ENCODE assay signal across 14 cellular contexts in genomic region chr5:160479926-160480325, GRCh38. TPM values are rescaled to one million over a fixed set of nuclear protein-coding genes. Genes with fewer than 3 reads are reported as not detected.
DNase-seq lines count a peak whose midpoint lies in the region; ATAC-seq and TF ChIP-seq lines count a peak whose summit lies in the region.
"Had no signal": no experiment of that assay in that cellular context is flagged by ENCODE, and none has a peak within 500 bp of the region (broad histone marks: within the 10 kb centered on the region; RNA-seq: fewer than 3 reads in every experiment).

No MANE protein-coding gene starts in this region.

- no peak for TF ChIP-seq POLR2A in upper lobe of left lung (IDR thresholded peaks at IDR 0.05)

- POLR2A ChIA-PET in activated CD8-positive, alpha-beta T cell treated with anti-CD3 and anti-CD28 coated beads for 36 hours (lab: Charles Lee) = interaction anchor here (1.1 kb wide), 1 partner anchor 41 kb away, joined by 3 read pairs; no protein-coding TSS in a partner anchor
- POLR2A ChIA-PET in activated CD8-positive, alpha-beta T cell treated with anti-CD3 and anti-CD28 coated beads, Interleukin-2, amount 10 ng/mL, durations not matched to agents 7 days and 5 days (lab: Charles Lee) = interaction anchor here (1.1 kb wide), 1 partner anchor 9 kb away, joined by 5 read pairs; no protein-coding TSS in a partner anchor
- POLR2A ChIA-PET in Panc1 (lab: Charles Lee) = no interaction called here

- no peak for TF ChIP-seq EP300 in upper lobe of left lung (IDR thresholded peaks at IDR 0.05)

- intact Hi-C loops in activated CD8-positive, alpha-beta T cell treated with anti-CD3 and anti-CD28 coated beads for 36 hours (cut with micrococcal nuclease) = no loop called here
- intact Hi-C loops in Panc1 (cut with micrococcal nuclease; ENCODE audit: unreplicated experiment) = no loop called here

- no peak overlapping the region for H3K4me3 Mint-ChIP-seq in activated CD8-positive, alpha-beta T cell treated with anti-CD3 and anti-CD28 coated beads for 36 hours
- H3K4me3 Mint-ChIP-seq in activated CD8-positive, alpha-beta T cell treated with anti-CD3 and anti-CD28 coated beads, Interleukin-2, amount 10 ng/mL, durations not matched to agents 7 days and 5 days = no peak overlapping the region

- H3K36me3 ChIP-seq in Panc1 (ENCODE audit: control insufficient read depth, insufficient read depth, low read length) = no peaks in the 10 kb centered on the region
- H3K36me3 ChIP-seq in upper lobe of left lung = no peaks in the 10 kb centered on the region
- H3K36me3 ChIP-seq: BE2C had no signal

- no peak for ATAC-seq in activated CD8-positive, alpha-beta T cell treated with anti-CD3 and anti-CD28 coated beads for 36 hours
- no peak for ATAC-seq in activated CD8-positive, alpha-beta T cell treated with anti-CD3 and anti-CD28 coated beads, Interleukin-2, amount 10 ng/mL, durations not matched to agents 7 days and 5 days
- peak; percentile 60 for ATAC-seq in Panc1
- no peak for ATAC-seq in upper lobe of left lung (ENCODE audit: low FRiP score in 2 of 2)

- TF ChIP-seq CTCF in activated CD8-positive, alpha-beta T cell treated with anti-CD3 and anti-CD28 coated beads for 36 hours (IDR thresholded peaks at IDR 0.05) = no peak
- no peak for TF ChIP-seq CTCF in Panc1 (IDR thresholded peaks at IDR 0.05)
- no peak for TF ChIP-seq CTCF in coronary artery (IDR thresholded peaks at IDR 0.05)
- no peak for TF ChIP-seq CTCF in upper lobe of left lung (IDR thresholded peaks at IDR 0.05)

- peaks cover 66% of the 10 kb centered on the region for H3K36me3 Mint-ChIP-seq in activated CD8-positive, alpha-beta T cell treated with anti-CD3 and anti-CD28 coated beads for 36 hours (ENCODE audit: low read depth)
- H3K36me3 Mint-ChIP-seq in activated CD8-positive, alpha-beta T cell treated with anti-CD3 and anti-CD28 coated beads, Interleukin-2, amount 10 ng/mL, durations not matched to agents 7 days and 5 days (ENCODE audit: low read depth) = peaks cover 24% of the 10 kb centered on the region

- peaks cover 24% of the 10 kb centered on the region for H3K4me1 ChIP-seq in Panc1 (ENCODE audit: control insufficient read depth, insufficient read depth, low read length)
- H3K4me1 ChIP-seq in upper lobe of left lung = no peaks in the 10 kb centered on the region
- H3K4me1 ChIP-seq: BE2C had no signal

- H3K9me3 ChIP-seq in Panc1 (ENCODE audit: control insufficient read depth, insufficient read depth, low read depth, low read length) = no peaks in the 10 kb centered on the region
- H3K9me3 ChIP-seq in upper lobe of left lung = no peaks in the 10 kb centered on the region

- no TSS peak for BruUV-seq in Panc1 (replicated peaks; lab: Mats Ljungman, UMichigan)

- no peaks in the 10 kb centered on the region for H3K27me3 Mint-ChIP-seq in activated CD8-positive, alpha-beta T cell treated with anti-CD3 and anti-CD28 coated beads for 36 hours
- H3K27me3 Mint-ChIP-seq in activated CD8-positive, alpha-beta T cell treated with anti-CD3 and anti-CD28 coated beads, Interleukin-2, amount 10 ng/mL, durations not matched to agents 7 days and 5 days (ENCODE audit: low read depth) = no peaks in the 10 kb centered on the region

- no peaks in the 10 kb centered on the region for H3K27me3 ChIP-seq in Panc1 (ENCODE audit: control insufficient read depth, insufficient read depth, low read length)
- no peaks in the 10 kb centered on the region for H3K27me3 ChIP-seq in upper lobe of left lung

- CTCF ChIA-PET in activated CD8-positive, alpha-beta T cell treated with anti-CD3 and anti-CD28 coated beads for 36 hours (lab: Charles Lee) = interaction anchor here (1.0 kb wide), 1 partner anchor 42 kb away, joined by 3 read pairs; no protein-coding TSS in a partner anchor
- CTCF ChIA-PET in activated CD8-positive, alpha-beta T cell treated with anti-CD3 and anti-CD28 coated beads, Interleukin-2, amount 10 ng/mL, durations not matched to agents 7 days and 5 days (lab: Charles Lee) = interaction anchor here (3.8 kb wide), 1 partner anchor 41 kb away, joined by 32 read pairs; no protein-coding TSS in a partner anchor
- CTCF ChIA-PET in Panc1 (lab: Charles Lee) = no interaction called here

- 62 to 64% methylated on average over 7 of the region's 7 CpGs for WGBS in upper lobe of left lung, 2 donors

- H3K27ac Mint-ChIP-seq in activated CD8-positive, alpha-beta T cell treated with anti-CD3 and anti-CD28 coated beads for 36 hours = peak overlapping the region; percentile 55
- H3K27ac Mint-ChIP-seq in activated CD8-positive, alpha-beta T cell treated with anti-CD3 and anti-CD28 coated beads, Interleukin-2, amount 10 ng/mL, durations not matched to agents 7 days and 5 days = no peak overlapping the region

- H3K4me1 Mint-ChIP-seq in activated CD8-positive, alpha-beta T cell treated with anti-CD3 and anti-CD28 coated beads for 36 hours (ENCODE audit: low read depth) = peaks cover 45% of the 10 kb centered on the region
- H3K4me1 Mint-ChIP-seq in activated CD8-positive, alpha-beta T cell treated with anti-CD3 and anti-CD28 coated beads, Interleukin-2, amount 10 ng/mL, durations not matched to agents 7 days and 5 days (ENCODE audit: low read depth) = peaks cover 31% of the 10 kb centered on the region

- H3K27ac ChIP-seq in Panc1 (ENCODE audit: low read length) (no peak overlapping the region; the same call in 1 of the 2 replicates), coronary artery (no peak overlapping the region), upper lobe of left lung (no peak overlapping the region)
- H3K27ac ChIP-seq: epithelial cell of prostate, SK-N-MC had no signal

- DNase-seq in activated CD8-positive, alpha-beta T cell treated with anti-CD3 and anti-CD28 coated beads for 36 hours = no peak
- no peak for DNase-seq in activated CD8-positive, alpha-beta T cell treated with anti-CD3 and anti-CD28 coated beads, Interleukin-2, amount 10 ng/mL, durations not matched to agents 7 days and 5 days
- DNase-seq in Panc1 (ENCODE audit: low read depth, low spot score) = peak; percentile 69
- no peak for DNase-seq in coronary artery (ENCODE audit: low spot score)
- DNase-seq in renal cortical epithelial cell (ENCODE audit: low read depth) = peak; percentile 68
- no peak for DNase-seq in NCI-H748 treated with DMSO at 0.1 percent for 48 hours (lab: John Stamatoyannopoulos, UW)
- DNase-seq in upper lobe of left lung = no peak
- no peak for DNase-seq in NK-92 (lab: John Stamatoyannopoulos, UW; ENCODE audit: unreplicated experiment)
- DNase-seq: BE2C; NCI-H1694 treated with DMSO at 0.1 percent for 48 hours; stimulated activated naive CD4-positive, alpha-beta T cell treated with Interleukin-2 at 50 U/mL for 16 hours had no signal

- peak overlapping the region in 1 of 2 experiments; percentile 12; a peak in 2 of 4 replicates for H3K4me3 ChIP-seq in Panc1 (ENCODE audit: low read depth in 2 of 2, low read length in 2 of 2)
- H3K4me3 ChIP-seq in coronary artery = peak overlapping the region; percentile 30
- H3K4me3 ChIP-seq in upper lobe of left lung = no peak overlapping the region
- H3K4me3 ChIP-seq: SK-N-MC, skin epidermis had no signal

- H3K9me3 Mint-ChIP-seq in activated CD8-positive, alpha-beta T cell treated with anti-CD3 and anti-CD28 coated beads for 36 hours = no peaks in the 10 kb centered on the region
- no peaks in the 10 kb centered on the region for H3K9me3 Mint-ChIP-seq in activated CD8-positive, alpha-beta T cell treated with anti-CD3 and anti-CD28 coated beads, Interleukin-2, amount 10 ng/mL, durations not matched to agents 7 days and 5 days (ENCODE audit: insufficient read depth)

- in situ Hi-C loops in Panc1 (cut with HindIII; ENCODE audit: low pct_unique_long_range_greater_than_20kb, low sequenced_read_pairs) = no loop called here

RNA-seq across cellular contexts. Expression of gene PTTG1, which starts 58.3 kb away (rescaled TPM):
- total RNA-seq in activated CD8-positive, alpha-beta T cell treated with anti-CD3 and anti-CD28 coated beads for 36 hours = 100 to 1,000 TPM; 132 to 139 TPM
- total RNA-seq in activated CD8-positive, alpha-beta T cell treated with anti-CD3 and anti-CD28 coated beads, Interleukin-2, amount 10 ng/mL, durations not matched to agents 7 days and 5 days = 100 to 1,000 TPM; 138 to 140 TPM
- 171 TPM for total RNA-seq in Panc1 (2021; ENCODE audit: unreplicated experiment)
- 55.0 TPM for polyA plus RNA-seq in Panc1 (2012; ENCODE audit: insufficient read length)
- total RNA-seq in renal cortical epithelial cell = 19.9 and 107 TPM in 2 replicates
- total RNA-seq in upper lobe of left lung = 10 to 100 TPM in 3 of 6 donors, 1 to 10 TPM in 3; 4.3 to 34.8 (median 9.6) TPM

Comparison
In these comparisons a context has a peak if more than half of its experiments do, and no peak if none do; other contexts are left out.
1. DNase-seq: peak in Panc1 (single experiment) and renal cortical epithelial cell (single experiment); none in activated CD8-positive, alpha-beta T cell treated with anti-CD3 and anti-CD28 coated beads for 36 hours (single experiment), activated CD8-positive, alpha-beta T cell treated with anti-CD3 and anti-CD28 coated beads, Interleukin-2, amount 10 ng/mL, durations not matched to agents 7 days and 5 days (single experiment), coronary artery (single experiment), NCI-H748 treated with DMSO at 0.1 percent for 48 hours (single experiment), upper lobe of left lung (0 of 2) and NK-92 (single experiment).